ENCODE assay signal across 1 cellular context in genomic region chr2:64228126-64228678, GRCh38.
TF ChIP-seq lines count a peak whose summit lies in the region.

No MANE protein-coding gene starts in this region.

TF ChIP-seq in K562, 482 proteins besides CTCF, POLR2A, EP300 and RAD21 (continued from another document and continues in another):
- TF ChIP-seq MGA (IDR thresholded peaks at IDR 0.05) = peak; percentile 66
- TF ChIP-seq HMGN3 (IDR thresholded peaks at IDR 0.05; ENCODE audit: borderline replicate concordance, extremely low read depth, insufficient read length, low read depth, low read length) = peak; percentile 56
- TF ChIP-seq NFE2 (IDR thresholded peaks at IDR 0.05; ENCODE audit: low read depth) = no peak
- TF ChIP-seq SREBF2 (CRISPR knock-in tag; IDR thresholded peaks at IDR 0.05) = no peak
- TF ChIP-seq HNRNPLL (IDR thresholded peaks at IDR 0.05; ENCODE audit: low read depth, low read length, poor library complexity, severe bottlenecking) = peak; percentile 65
- TF ChIP-seq NFIX (CRISPR knock-in tag; IDR thresholded peaks at IDR 0.05; ENCODE audit: low read depth) = no peak
- TF ChIP-seq POLR2G (IDR thresholded peaks at IDR 0.05; ENCODE audit: low read depth, low read length) = peak; percentile 76
- no peak for TF ChIP-seq ZNF644 (tag; IDR thresholded peaks at IDR 0.05; ENCODE audit: low read depth)
- no peak for TF ChIP-seq SP1 (CRISPR knock-in tag; IDR thresholded peaks at IDR 0.05)
- TF ChIP-seq PHTF2 (CRISPR knock-in tag; IDR thresholded peaks at IDR 0.05) = no peak
- TF ChIP-seq, protein P1, sequence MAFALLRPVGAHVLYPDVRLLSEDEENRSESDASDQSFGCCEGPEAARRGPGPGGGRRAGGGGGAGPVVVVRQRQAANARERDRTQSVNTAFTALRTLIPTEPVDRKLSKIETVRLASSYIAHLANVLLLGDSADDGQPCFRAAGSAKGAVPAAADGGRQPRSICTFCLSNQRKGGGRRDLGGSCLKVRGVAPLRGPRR (CRISPR knock-in tag; IDR thresholded peaks at IDR 0.05) = no peak
- TF ChIP-seq POLR2B (IDR thresholded peaks at IDR 0.05; ENCODE audit: low read depth, partially characterized antibody) = peak; percentile 22
- no peak for TF ChIP-seq ZNF239 (CRISPR knock-in tag; IDR thresholded peaks at IDR 0.05)
- no peak for TF ChIP-seq STAT5B (CRISPR knock-in tag; IDR thresholded peaks at IDR 0.05)
- 0 out of 2 replicates have a peak, but pooled peaks have one; percentile 11 for TF ChIP-seq ZNF766 (CRISPR knock-in tag; conservative IDR thresholded peaks at IDR 0.05)
- TF ChIP-seq MYC (IDR thresholded peaks at IDR 0.05; ENCODE audit: low read depth, low read length) = peak; percentile 58
- TF ChIP-seq MYC (CRISPR knock-in tag; IDR thresholded peaks at IDR 0.05; ENCODE audit: borderline replicate concordance, low read depth) = no peak
- no peak for TF ChIP-seq KAT7 (CRISPR knock-in tag; IDR thresholded peaks at IDR 0.05; ENCODE audit: borderline replicate concordance)
- TF ChIP-seq, protein P2, sequence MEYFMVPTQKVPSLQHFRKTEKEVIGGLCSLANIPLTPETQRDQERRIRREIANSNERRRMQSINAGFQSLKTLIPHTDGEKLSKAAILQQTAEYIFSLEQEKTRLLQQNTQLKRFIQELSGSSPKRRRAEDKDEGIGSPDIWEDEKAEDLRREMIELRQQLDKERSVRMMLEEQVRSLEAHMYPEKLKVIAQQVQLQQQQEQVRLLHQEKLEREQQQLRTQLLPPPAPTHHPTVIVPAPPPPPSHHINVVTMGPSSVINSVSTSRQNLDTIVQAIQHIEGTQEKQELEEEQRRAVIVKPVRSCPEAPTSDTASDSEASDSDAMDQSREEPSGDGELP (CRISPR knock-in tag; IDR thresholded peaks at IDR 0.05; ENCODE audit: borderline replicate concordance) = peak; percentile 97
- TF ChIP-seq RBBP5 (IDR thresholded peaks at IDR 0.05; ENCODE audit: borderline replicate concordance, insufficient read depth, low read length, poor library complexity, severe bottlenecking) = peak; percentile 34
- TF ChIP-seq DACH1 (IDR thresholded peaks at IDR 0.05; ENCODE audit: partially characterized antibody) = peak; percentile 43
- TF ChIP-seq RCOR1 (IDR thresholded peaks at IDR 0.05; ENCODE audit: borderline replicate concordance in 1 of 2, low read depth in 2 of 2, low read length in 2 of 2) = 0 out of 4 replicates have a peak, but pooled peaks of 1 of the 2 experiments have one; percentile 36
- TF ChIP-seq YY1 (IDR thresholded peaks at IDR 0.05; ENCODE audit: borderline replicate concordance in 1 of 3, control insufficient read depth in 1 of 3, extremely low read depth in 1 of 3, insufficient read depth in 3 of 3, insufficient read length in 1 of 3, insufficient replicate concordance in 2 of 3, low read depth in 1 of 3, low read length in 2 of 3) = peak in 2 of 3 experiments; percentile 16 to 51
- no peak for TF ChIP-seq CBFB (CRISPR knock-in tag; IDR thresholded peaks at IDR 0.05)
- TF ChIP-seq, protein P3, sequence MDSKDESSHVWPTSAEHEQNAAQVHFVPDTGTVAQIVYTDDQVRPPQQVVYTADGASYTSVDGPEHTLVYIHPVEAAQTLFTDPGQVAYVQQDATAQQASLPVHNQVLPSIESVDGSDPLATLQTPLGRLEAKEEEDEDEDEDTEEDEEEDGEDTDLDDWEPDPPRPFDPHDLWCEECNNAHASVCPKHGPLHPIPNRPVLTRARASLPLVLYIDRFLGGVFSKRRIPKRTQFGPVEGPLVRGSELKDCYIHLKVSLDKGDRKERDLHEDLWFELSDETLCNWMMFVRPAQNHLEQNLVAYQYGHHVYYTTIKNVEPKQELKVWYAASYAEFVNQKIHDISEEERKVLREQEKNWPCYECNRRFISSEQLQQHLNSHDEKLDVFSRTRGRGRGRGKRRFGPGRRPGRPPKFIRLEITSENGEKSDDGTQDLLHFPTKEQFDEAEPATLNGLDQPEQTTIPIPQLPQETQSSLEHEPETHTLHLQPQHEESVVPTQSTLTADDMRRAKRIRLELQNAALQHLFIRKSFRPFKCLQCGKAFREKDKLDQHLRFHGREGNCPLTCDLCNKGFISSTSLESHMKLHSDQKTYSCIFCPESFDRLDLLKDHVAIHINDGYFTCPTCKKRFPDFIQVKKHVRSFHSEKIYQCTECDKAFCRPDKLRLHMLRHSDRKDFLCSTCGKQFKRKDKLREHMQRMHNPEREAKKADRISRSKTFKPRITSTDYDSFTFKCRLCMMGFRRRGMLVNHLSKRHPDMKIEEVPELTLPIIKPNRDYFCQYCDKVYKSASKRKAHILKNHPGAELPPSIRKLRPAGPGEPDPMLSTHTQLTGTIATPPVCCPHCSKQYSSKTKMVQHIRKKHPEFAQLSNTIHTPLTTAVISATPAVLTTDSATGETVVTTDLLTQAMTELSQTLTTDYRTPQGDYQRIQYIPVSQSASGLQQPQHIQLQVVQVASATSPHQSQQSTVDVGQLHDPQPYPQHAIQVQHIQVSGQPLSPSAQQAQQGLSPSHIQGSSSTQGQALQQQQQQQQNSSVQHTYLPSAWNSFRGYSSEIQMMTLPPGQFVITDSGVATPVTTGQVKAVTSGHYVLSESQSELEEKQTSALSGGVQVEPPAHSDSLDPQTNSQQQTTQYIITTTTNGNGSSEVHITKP (IDR thresholded peaks at IDR 0.05; ENCODE audit: partially characterized antibody) = peak; percentile 82
- 0 out of 2 replicates have a peak, but pooled peaks have one; percentile 16 for TF ChIP-seq HCFC1 (IDR thresholded peaks at IDR 0.05; ENCODE audit: low read depth, low read length)
- peak; percentile 67 for TF ChIP-seq BHLHE40 (IDR thresholded peaks at IDR 0.05; ENCODE audit: low read length)
- peak; percentile 59 for TF ChIP-seq GMEB1 (CRISPR knock-in tag; IDR thresholded peaks at IDR 0.05)
- TF ChIP-seq MEIS2 (IDR thresholded peaks at IDR 0.05; ENCODE audit: partially characterized antibody) = peak; percentile 40
- TF ChIP-seq ZNF133 (CRISPR knock-in tag; IDR thresholded peaks at IDR 0.05) = no peak
- no peak for TF ChIP-seq HSF4 (CRISPR knock-in tag; IDR thresholded peaks at IDR 0.05; ENCODE audit: borderline replicate concordance)
- no peak for TF ChIP-seq SP2 (IDR thresholded peaks at IDR 0.05; ENCODE audit: extremely low read depth, low read depth, low read length, poor library complexity, severe bottlenecking)
- no peak for TF ChIP-seq ZNF316 (IDR thresholded peaks at IDR 0.05)
- TF ChIP-seq ZNF277 (CRISPR knock-in tag; IDR thresholded peaks at IDR 0.05; ENCODE audit: borderline replicate concordance) = no peak
- TF ChIP-seq NRF1 (conservative IDR thresholded peaks at IDR 0.05 in 1 of 2, IDR thresholded peaks at IDR 0.05 in 1 of 2) = peak; percentile 80 to 83
- TF ChIP-seq CXXC5 (CRISPR knock-in tag; IDR thresholded peaks at IDR 0.05) = peak; percentile 71
- no peak for TF ChIP-seq SIX5 (IDR thresholded peaks at IDR 0.05; ENCODE audit: borderline replicate concordance in 1 of 2, insufficient read depth in 1 of 2, low read depth in 1 of 2, low read length in 2 of 2)
- TF ChIP-seq ZBTB5 (IDR thresholded peaks at IDR 0.05) = no peak
- TF ChIP-seq NFRKB (IDR thresholded peaks at IDR 0.05; ENCODE audit: low read depth) = no peak
- no peak for TF ChIP-seq CHD2 (IDR thresholded peaks at IDR 0.05; ENCODE audit: low read depth, low read length)
- no peak for TF ChIP-seq NEUROD1 (IDR thresholded peaks at IDR 0.05; ENCODE audit: borderline replicate concordance, low read depth, low read length, partially characterized antibody)
